Comparison of ENCODE assay signal across 14 cellular contexts in the genomic region with DNA sequence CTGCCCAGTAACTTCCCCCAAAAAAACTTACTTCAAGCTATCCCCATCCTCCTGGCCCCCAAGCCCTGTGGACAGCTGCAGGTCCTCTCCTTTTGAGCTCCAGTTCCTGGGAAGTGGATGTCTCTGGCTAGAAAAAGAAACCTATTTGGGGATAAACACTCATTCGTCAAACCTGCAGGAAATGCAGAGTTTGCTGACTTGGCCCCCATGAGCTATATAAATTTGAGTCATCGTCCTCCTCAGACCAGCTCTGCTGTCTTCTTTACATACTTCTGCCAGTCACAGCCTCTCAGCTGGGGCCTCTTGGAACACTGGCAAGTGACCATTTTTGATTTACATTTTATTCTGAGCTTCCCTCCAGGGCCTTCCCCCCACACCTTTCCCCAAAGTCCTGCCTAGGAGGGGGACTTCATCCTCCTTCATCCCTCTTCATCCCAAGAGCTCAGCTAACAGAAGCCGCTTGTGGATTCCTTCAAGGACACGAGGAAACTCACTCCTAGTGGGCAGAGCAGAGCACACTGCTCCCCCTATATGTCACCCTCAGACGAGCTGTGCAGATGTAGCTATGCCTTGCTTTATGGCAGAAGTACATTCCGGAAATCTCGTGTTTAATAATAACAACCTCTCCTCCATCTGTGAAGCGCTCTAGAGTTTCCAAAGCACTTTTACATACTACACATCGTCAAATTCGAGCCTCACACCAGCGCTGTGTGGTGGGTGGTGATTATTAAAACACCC.
A peak's percentile ranks its signal among the peaks of the same experiment; 100 is the strongest.
DNase-seq lines count a peak whose midpoint lies in the region; ATAC-seq lines count a peak whose summit lies in the region.
"Had no signal": no experiment of that assay in that cellular context is flagged by ENCODE, and none has a peak within 500 bp of the region (broad histone marks: within the 10 kb centered on the region; RNA-seq: fewer than 3 reads in every experiment).

No MANE protein-coding gene starts in this region.

- H3K4me1 Mint-ChIP-seq in activated T-helper 1 cell treated with anti-CD3 and anti-CD28 coated beads, Interleukin-12 subunit alpha, Interleukin-12 subunit beta, Interleukin-2, Interleukin-4 antibody, amounts not matched to agents 30 ng/mL and 10 ng/mL and 1 ng/mL, durations not matched to agents 14 hours and 24 hours and 36 hours (ENCODE audit: low read depth): no peaks in the 10 kb centered on the region
- H3K4me1 Mint-ChIP-seq in stimulated activated naive CD8-positive, alpha-beta T cell treated with anti-CD3 and anti-CD28 coated beads, Interleukin-15, amount 100 ng/mL, for 72 hours: no peaks in the 10 kb centered on the region

- H3K79me2 ChIP-seq in Karpas-422 (ENCODE audit: low read length): no peaks in the 10 kb centered on the region

- peaks cover 98% of the 10 kb centered on the region for H3K4me1 ChIP-seq in Karpas-422 (ENCODE audit: low read length)

- H3K9me3 ChIP-seq in Karpas-422 (ENCODE audit: low read length): no peaks in the 10 kb centered on the region
- H3K9me3 ChIP-seq: BLaER1 treated with 17β-estradiol and CSF1 and Interleukin-3, amounts not matched to agents 10 nM and 100 nM had no signal

- H3K9ac ChIP-seq in Karpas-422 (ENCODE audit: low read length): peak overlapping the region; percentile 86
- H3K9ac ChIP-seq: BLaER1 treated with 17β-estradiol and CSF1 and Interleukin-3, amounts not matched to agents 10 nM and 100 nM had no signal

- no peaks in the 10 kb centered on the region for H3K9me2 ChIP-seq in Karpas-422 (replicated peaks; ENCODE audit: insufficient read depth, low read length)

- H3K27me3 Mint-ChIP-seq in activated T-helper 1 cell treated with anti-CD3 and anti-CD28 coated beads, Interleukin-12 subunit alpha, Interleukin-12 subunit beta, Interleukin-2, Interleukin-4 antibody, amounts not matched to agents 30 ng/mL and 10 ng/mL and 1 ng/mL, durations not matched to agents 14 hours and 24 hours and 36 hours (ENCODE audit: insufficient read depth): peaks cover 6% of the 10 kb centered on the region
- peaks cover 9% of the 10 kb centered on the region for H3K27me3 Mint-ChIP-seq in stimulated activated naive CD8-positive, alpha-beta T cell treated with anti-CD3 and anti-CD28 coated beads, Interleukin-15, amount 100 ng/mL, for 72 hours

- H3K4me3 ChIP-seq in Karpas-422 (ENCODE audit: low read length): peak overlapping the region; percentile 27; the same call in 1 of the 2 replicates
- H3K4me3 ChIP-seq: BLaER1 treated with 17β-estradiol and CSF1 and Interleukin-3, amounts not matched to agents 10 nM and 100 nM had no signal

- H3K27me3 ChIP-seq in Karpas-422 (ENCODE audit: low read length): no peaks in the 10 kb centered on the region
- H3K27me3 ChIP-seq: BLaER1 treated with 17β-estradiol and CSF1 and Interleukin-3, amounts not matched to agents 10 nM and 100 nM had no signal

- intact Hi-C loops in activated T-helper 1 cell treated with anti-CD3 and anti-CD28 coated beads, Interleukin-12 subunit alpha, Interleukin-12 subunit beta, Interleukin-2, Interleukin-4 antibody, amounts not matched to agents 30 ng/mL and 10 ng/mL and 1 ng/mL, durations not matched to agents 14 hours and 24 hours and 36 hours (cut with micrococcal nuclease): no loop called here

- DNase-seq in AG08395 (ENCODE audit: low spot score): peak; percentile 35
- DNase-seq in Karpas-422: no peak
- DNase-seq in iris pigment epithelial cell (ENCODE audit: low read depth): peak; percentile 45
- DNase-seq in activated T-helper 1 cell treated with anti-CD3 and anti-CD28 coated beads, Interleukin-12 subunit alpha, Interleukin-12 subunit beta, Interleukin-2, Interleukin-4 antibody, amounts not matched to agents 30 ng/mL and 10 ng/mL and 1 ng/mL, durations not matched to agents 14 hours and 24 hours and 36 hours (ENCODE audit: low spot score): no peak
- DNase-seq in stimulated activated naive CD8-positive, alpha-beta T cell treated with anti-CD3 and anti-CD28 coated beads, Interleukin-15, amount 100 ng/mL, for 72 hours: no peak
- DNase-seq: activated CD4-positive, alpha-beta T cell treated with anti-CD3 and anti-CD28 coated beads, Interleukin-2, amount 50 U/mL, for 48 hours; activated naive CD4-positive, alpha-beta T cell; NCI-H1694; stimulated activated CD4-positive, alpha-beta T cell treated with anti-CD3 and anti-CD28 coated beads, Interleukin-4, amount 100 ng/mL, for 1 hour; stimulated activated naive CD4-positive, alpha-beta T cell had no signal

- no peaks in the 10 kb centered on the region for H3K9me3 Mint-ChIP-seq in activated T-helper 1 cell treated with anti-CD3 and anti-CD28 coated beads, Interleukin-12 subunit alpha, Interleukin-12 subunit beta, Interleukin-2, Interleukin-4 antibody, amounts not matched to agents 30 ng/mL and 10 ng/mL and 1 ng/mL, durations not matched to agents 14 hours and 24 hours and 36 hours
- no peaks in the 10 kb centered on the region for H3K9me3 Mint-ChIP-seq in stimulated activated naive CD8-positive, alpha-beta T cell treated with anti-CD3 and anti-CD28 coated beads, Interleukin-15, amount 100 ng/mL, for 72 hours

- H3K4me3 Mint-ChIP-seq in activated T-helper 1 cell treated with anti-CD3 and anti-CD28 coated beads, Interleukin-12 subunit alpha, Interleukin-12 subunit beta, Interleukin-2, Interleukin-4 antibody, amounts not matched to agents 30 ng/mL and 10 ng/mL and 1 ng/mL, durations not matched to agents 14 hours and 24 hours and 36 hours: no peak overlapping the region
- H3K4me3 Mint-ChIP-seq in stimulated activated naive CD8-positive, alpha-beta T cell treated with anti-CD3 and anti-CD28 coated beads, Interleukin-15, amount 100 ng/mL, for 72 hours: no peak overlapping the region

- H3K27ac Mint-ChIP-seq in activated T-helper 1 cell treated with anti-CD3 and anti-CD28 coated beads, Interleukin-12 subunit alpha, Interleukin-12 subunit beta, Interleukin-2, Interleukin-4 antibody, amounts not matched to agents 30 ng/mL and 10 ng/mL and 1 ng/mL, durations not matched to agents 14 hours and 24 hours and 36 hours: no peak overlapping the region
- no peak overlapping the region for H3K27ac Mint-ChIP-seq in stimulated activated naive CD8-positive, alpha-beta T cell treated with anti-CD3 and anti-CD28 coated beads, Interleukin-15, amount 100 ng/mL, for 72 hours

- H3K4me2 ChIP-seq in Karpas-422 (ENCODE audit: low read depth, low read length, poor library complexity, severe bottlenecking): peak overlapping the region; percentile 73

- H3K27ac ChIP-seq in Karpas-422 (ENCODE audit: low read length) (peak overlapping the region; percentile 100), angular gyrus (ENCODE audit: low read depth, low read length) (peak overlapping the region; percentile 49)
- H3K27ac ChIP-seq: BLaER1 treated with 17β-estradiol and CSF1 and Interleukin-3, amounts not matched to agents 10 nM and 100 nM had no signal

- ATAC-seq in GM18907 (IDR thresholded peaks at IDR 0.05; ENCODE audit: unreplicated experiment) (no peak), HG03439 (IDR thresholded peaks at IDR 0.05; ENCODE audit: unreplicated experiment) (no peak)
- no peak for ATAC-seq in stimulated activated naive CD8-positive, alpha-beta T cell treated with anti-CD3 and anti-CD28 coated beads, Interleukin-15, amount 100 ng/mL, for 72 hours

- H3K36me3 ChIP-seq in Karpas-422 (ENCODE audit: insufficient read depth, low read length): no peaks in the 10 kb centered on the region
- H3K36me3 ChIP-seq: BLaER1 treated with 17β-estradiol and CSF1 and Interleukin-3, amounts not matched to agents 10 nM and 100 nM had no signal

- H2AFZ ChIP-seq in Karpas-422 (ENCODE audit: low read length): no peak overlapping the region

- H3K36me3 Mint-ChIP-seq in activated T-helper 1 cell treated with anti-CD3 and anti-CD28 coated beads, Interleukin-12 subunit alpha, Interleukin-12 subunit beta, Interleukin-2, Interleukin-4 antibody, amounts not matched to agents 30 ng/mL and 10 ng/mL and 1 ng/mL, durations not matched to agents 14 hours and 24 hours and 36 hours (ENCODE audit: low read depth): no peaks in the 10 kb centered on the region

- H4K20me1 ChIP-seq in Karpas-422 (ENCODE audit: insufficient read depth, low read depth, low read length): no peaks in the 10 kb centered on the region
- H4K20me1 ChIP-seq: BLaER1 treated with 17β-estradiol and CSF1 and Interleukin-3, amounts not matched to agents 10 nM and 100 nM had no signal

Comparison
In these comparisons a context has a peak if more than half of its experiments do, and no peak if none do; other contexts are left out.
1. DNase-seq: peak in AG08395 (single experiment) and iris pigment epithelial cell (single experiment); none in Karpas-422 (single experiment), activated T-helper 1 cell treated with anti-CD3 and anti-CD28 coated beads, Interleukin-12 subunit alpha, Interleukin-12 subunit beta, Interleukin-2, Interleukin-4 antibody, amounts not matched to agents 30 ng/mL and 10 ng/mL and 1 ng/mL, durations not matched to agents 14 hours and 24 hours and 36 hours (single experiment) and stimulated activated naive CD8-positive, alpha-beta T cell treated with anti-CD3 and anti-CD28 coated beads, Interleukin-15, amount 100 ng/mL, for 72 hours (0 of 2).